16 cellular contexts compared by ENCODE assay signal in genomic region chr22:22961574-22961973, GRCh38.
A peak's percentile ranks its signal among the peaks of the same experiment; 100 is the strongest.
DNase-seq lines count a peak whose midpoint lies in the region; ATAC-seq and TF ChIP-seq lines count a peak whose summit lies in the region.
"Had no signal": no experiment of that assay in that cellular context is flagged by ENCODE, and none has a peak within 500 bp of the region (broad histone marks: within the 10 kb centered on the region; RNA-seq: fewer than 3 reads in every experiment).

No MANE protein-coding gene starts in this region.

- H3K79me1 ChIP-seq in trophoblast cell (ENCODE audit: low read length) = no peaks in the 10 kb centered on the region

- no peak for ATAC-seq in SK-N-SH treated with all-trans-retinoic acid at 6 μM for 48 hours
- ATAC-seq: A549; CD8-positive, alpha-beta T cell had no signal

- no peak overlapping the region for H4K12ac ChIP-seq in trophoblast cell (ENCODE audit: low read depth, low read length)

- H3K79me2 ChIP-seq in SK-N-SH (ENCODE audit: insufficient read depth) (no peaks in the 10 kb centered on the region), trophoblast cell (ENCODE audit: control insufficient read depth, insufficient read depth, low read length, poor library complexity) (no peaks in the 10 kb centered on the region)

- no peak overlapping the region for H2BK12ac ChIP-seq in trophoblast cell (ENCODE audit: low read length)

- H3K9me3 ChIP-seq in SK-N-SH (no peaks in the 10 kb centered on the region), HEK293 (ENCODE audit: control insufficient read depth, insufficient read depth, low read depth, low read length) (no peaks in the 10 kb centered on the region), subcutaneous abdominal adipose tissue (ENCODE audit: control insufficient read depth in 5 of 5, low read length in 5 of 5) (peaks cover 0 to 17% (median 0%) of the 10 kb centered on the region in 5 donors), trophoblast cell (ENCODE audit: insufficient read depth, low read depth, low read length) (no peaks in the 10 kb centered on the region)

- TF ChIP-seq EP300 in SK-N-SH (IDR thresholded peaks at IDR 0.05; ENCODE audit: borderline replicate concordance in 1 of 2, low read depth in 1 of 2, low read length in 1 of 2) = no peak

- H2BK5ac ChIP-seq in trophoblast cell (ENCODE audit: low read depth, low read length, poor library complexity) = no peak overlapping the region

- H2AFZ ChIP-seq in SK-N-SH (ENCODE audit: low read depth) (no peak overlapping the region), trophoblast cell (ENCODE audit: insufficient read depth, low read length, poor library complexity) (no peak overlapping the region)

- H3K4me3 ChIP-seq in SK-N-SH (ENCODE audit: low read depth in 2 of 2, low read length in 1 of 2) = no peak overlapping the region
- no peak overlapping the region for H3K4me3 ChIP-seq in HEK293 (ENCODE audit: low read depth, low read length)
- H3K4me3 ChIP-seq in subcutaneous abdominal adipose tissue (ENCODE audit: low read depth in 1 of 5, low read length in 5 of 5) = no peak overlapping the region
- H3K4me3 ChIP-seq in trophoblast cell (ENCODE audit: low read depth, low read length) = no peak overlapping the region
- H3K4me3 ChIP-seq: A549; BLaER1 treated with 17β-estradiol and CSF1 and Interleukin-3, amounts not matched to agents 10 nM and 100 nM had no signal

- H4K91ac ChIP-seq in trophoblast cell (ENCODE audit: low read depth, low read length) = no peak overlapping the region

- H4K20me1 ChIP-seq in SK-N-SH (ENCODE audit: insufficient read depth) = no peaks in the 10 kb centered on the region
- H4K20me1 ChIP-seq: BLaER1 treated with 17β-estradiol and CSF1 and Interleukin-3, amounts not matched to agents 10 nM and 100 nM had no signal

- H2AK5ac ChIP-seq in trophoblast cell (ENCODE audit: low read length) = no peak overlapping the region

- H3K27me3 ChIP-seq in SK-N-SH (ENCODE audit: insufficient read depth) = no peaks in the 10 kb centered on the region
- peaks cover 0 to 8% (median 0%) of the 10 kb centered on the region in 5 donors for H3K27me3 ChIP-seq in subcutaneous abdominal adipose tissue (ENCODE audit: control insufficient read depth in 5 of 5, insufficient read depth in 4 of 5, low read length in 5 of 5)
- H3K27me3 ChIP-seq in trophoblast cell (ENCODE audit: insufficient read depth, low read length) = no peaks in the 10 kb centered on the region
- H3K27me3 ChIP-seq: BLaER1 treated with 17β-estradiol and CSF1 and Interleukin-3, amounts not matched to agents 10 nM and 100 nM had no signal

- no peaks in the 10 kb centered on the region for H3F3A ChIP-seq in SK-N-SH (replicated peaks; ENCODE audit: insufficient read depth)

- no peaks in the 10 kb centered on the region for H3K4me1 ChIP-seq in SK-N-SH (ENCODE audit: control insufficient read depth in 1 of 2, insufficient read depth in 2 of 2, low read depth in 1 of 2, low read length in 1 of 2)
- H3K4me1 ChIP-seq in HEK293 (ENCODE audit: control insufficient read depth, insufficient read depth, low read length) = no peaks in the 10 kb centered on the region
- H3K4me1 ChIP-seq in subcutaneous abdominal adipose tissue (ENCODE audit: control insufficient read depth in 5 of 5, insufficient read depth in 5 of 5, low read length in 5 of 5) = peaks cover 0 to 23% (median 0%) of the 10 kb centered on the region in 5 donors
- H3K4me1 ChIP-seq in trophoblast cell (ENCODE audit: control insufficient read depth in 1 of 2, insufficient read depth in 2 of 2, low read length in 2 of 2) = no peaks in the 10 kb centered on the region
- H3K4me1 ChIP-seq: A549; BLaER1 treated with 17β-estradiol and CSF1 and Interleukin-3, amounts not matched to agents 10 nM and 100 nM; Caco-2 had no signal

- H3K18ac ChIP-seq in trophoblast cell (ENCODE audit: low read length) = no peak overlapping the region

- H3K27ac ChIP-seq in SK-N-SH (ENCODE audit: low read depth in 2 of 2, low read length in 1 of 2) (no peak overlapping the region), HEK293 (ENCODE audit: extremely low read depth, low read depth, low read length) (no peak overlapping the region), subcutaneous abdominal adipose tissue (ENCODE audit: low read depth, low read length) (peak overlapping the region; percentile 74), trophoblast cell (ENCODE audit: low read depth, low read length) (no peak overlapping the region)
- H3K27ac ChIP-seq: 22Rv1; A549; BLaER1 treated with 17β-estradiol and CSF1 and Interleukin-3, amounts not matched to agents 10 nM and 100 nM; C4-2B had no signal

- 48% methylated on average over 1 of the region's 1 CpG for WGBS in SK-N-SH (ENCODE audit: low lambda C conversion rate)
- no CpG with 5 or more reads among the region's 1 CpG for WGBS in trophoblast cell (ENCODE audit: extremely low coverage, insufficient coverage, insufficient read length)

- POLR2A ChIA-PET in SK-N-SH (lab: Yijun Ruan, JAX) (no interaction called here), HEK293 (lab: Yijun Ruan, JAX) (interaction anchor here (0.5 kb wide), 1 partner anchor 12 kb away, joined by 3 read pairs; no protein-coding TSS in a partner anchor)

- H3K9me2 ChIP-seq in SK-N-SH = no peaks in the 10 kb centered on the region

- H3K4me2 ChIP-seq in SK-N-SH (no peak overlapping the region), trophoblast cell (ENCODE audit: low read length) (no peak overlapping the region)
- H3K4me2 ChIP-seq: A549; BLaER1 treated with 17β-estradiol and CSF1 and Interleukin-3, amounts not matched to agents 10 nM and 100 nM had no signal

- no peak for DNase-seq in SK-N-SH
- DNase-seq in trophoblast cell = no peak
- DNase-seq: AML-193; Caco-2; Calu3; CD4-positive, alpha-beta T cell; CD8-positive, alpha-beta T cell; DMS79 treated with DMSO at 0.1 percent for 48 hours; GF-D8 had no signal

- no peak overlapping the region for H4K8ac ChIP-seq in trophoblast cell (ENCODE audit: low read depth, low read length)

- CTCF ChIA-PET in SK-N-SH (lab: Yijun Ruan, JAX) (interaction anchor here (1.1 to 10.1 kb wide), 6 partner anchors 12 to 374 kb away, joined by 3 to 397 read pairs (median 109); no protein-coding TSS in a partner anchor), HEK293 (lab: Yijun Ruan, JAX) (interaction anchor here (0.7 to 8.9 kb wide), 10 partner anchors 10 to 196 kb away, joined by 3 to 304 read pairs (median 7); partner anchors contain the start of gene RAB36)

- no peak overlapping the region for H3K14ac ChIP-seq in trophoblast cell (ENCODE audit: low read length)

- TF ChIP-seq CTCF in SK-N-SH (IDR thresholded peaks at IDR 0.05) (no peak), HEK293 (tag by site-specific recombination; IDR thresholded peaks at IDR 0.05) (no peak)

- H3K9ac ChIP-seq in SK-N-SH (no peak overlapping the region), subcutaneous abdominal adipose tissue (ENCODE audit: low read length in 5 of 5) (no peak overlapping the region), trophoblast cell (ENCODE audit: low read length) (no peak overlapping the region)
- H3K9ac ChIP-seq: BLaER1 treated with 17β-estradiol and CSF1 and Interleukin-3, amounts not matched to agents 10 nM and 100 nM had no signal

- no peak overlapping the region for H3K4ac ChIP-seq in trophoblast cell (ENCODE audit: low read depth, low read length)

- TF ChIP-seq RAD21 in SK-N-SH (IDR thresholded peaks at IDR 0.05; ENCODE audit: low read length) = no peak

- H2BK120ac ChIP-seq in trophoblast cell (ENCODE audit: insufficient read depth, low read length, poor library complexity) = no peak overlapping the region

- no peak overlapping the region for H3K23ac ChIP-seq in trophoblast cell (ENCODE audit: low read length)

- H3K36me3 ChIP-seq in SK-N-SH (replicated peaks in 1 of 2; ENCODE audit: control insufficient read depth in 1 of 2, insufficient read depth in 2 of 2, low read length in 1 of 2) = no peaks in the 10 kb centered on the region
- no peaks in the 10 kb centered on the region for H3K36me3 ChIP-seq in HEK293 (ENCODE audit: control insufficient read depth in 2 of 2, insufficient read depth in 1 of 2, low read length in 2 of 2)
- no peaks in the 10 kb centered on the region for H3K36me3 ChIP-seq in subcutaneous abdominal adipose tissue (ENCODE audit: control insufficient read depth in 5 of 5, insufficient read depth in 5 of 5, low read length in 5 of 5)
- no peaks in the 10 kb centered on the region for H3K36me3 ChIP-seq in trophoblast cell (ENCODE audit: control insufficient read depth in 1 of 2, insufficient read depth in 2 of 2, low read length in 2 of 2)
- H3K36me3 ChIP-seq: BLaER1 treated with 17β-estradiol and CSF1 and Interleukin-3, amounts not matched to agents 10 nM and 100 nM had no signal

TF ChIP-seq in SK-N-SH, 30 proteins besides CTCF, POLR2A, EP300 and RAD21 (continues in another document):
- TF ChIP-seq FOSL2 (IDR thresholded peaks at IDR 0.05; ENCODE audit: borderline replicate concordance, low read depth) (no peak), TAF1 (IDR thresholded peaks at IDR 0.05; ENCODE audit: borderline replicate concordance, low read depth, low read length) (no peak), TEAD4 (IDR thresholded peaks at IDR 0.05; ENCODE audit: borderline replicate concordance, insufficient read depth) (no peak), JUND (IDR thresholded peaks at IDR 0.05) (no peak)
- TF ChIP-seq, protein P1, sequence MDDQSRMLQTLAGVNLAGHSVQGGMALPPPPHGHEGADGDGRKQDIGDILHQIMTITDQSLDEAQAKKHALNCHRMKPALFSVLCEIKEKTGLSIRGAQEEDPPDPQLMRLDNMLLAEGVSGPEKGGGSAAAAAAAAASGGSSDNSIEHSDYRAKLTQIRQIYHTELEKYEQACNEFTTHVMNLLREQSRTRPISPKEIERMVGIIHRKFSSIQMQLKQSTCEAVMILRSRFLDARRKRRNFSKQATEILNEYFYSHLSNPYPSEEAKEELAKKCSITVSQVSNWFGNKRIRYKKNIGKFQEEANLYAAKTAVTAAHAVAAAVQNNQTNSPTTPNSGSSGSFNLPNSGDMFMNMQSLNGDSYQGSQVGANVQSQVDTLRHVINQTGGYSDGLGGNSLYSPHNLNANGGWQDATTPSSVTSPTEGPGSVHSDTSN (IDR thresholded peaks at IDR 0.05) = no peak

TF ChIP-seq in HEK293, 187 proteins besides CTCF, POLR2A, EP300 and RAD21 (continues in another document):
- TF ChIP-seq ZSCAN16 (tag by site-specific recombination; IDR thresholded peaks at IDR 0.05) (no peak), ZNF140 (tag by site-specific recombination; IDR thresholded peaks at IDR 0.05) (no peak)
